ENCODE assay signal across 20 cellular contexts in genomic region chr10:101893510-101894120, GRCh38. TPM values are rescaled to one million over a fixed set of nuclear protein-coding genes. Genes with fewer than 3 reads are reported as not detected.
"Had no signal": no experiment of that assay in that cellular context is flagged by ENCODE, and none has a peak within 500 bp of the region (broad histone marks: within the 10 kb centered on the region; RNA-seq: fewer than 3 reads in every experiment).

No MANE protein-coding gene starts in this region.

- H3K4me3 Mint-ChIP-seq: activated CD4-positive, alpha-beta memory T cell treated with anti-CD3 and anti-CD28 coated beads for 36 hours; activated CD4-positive, alpha-beta T cell treated with anti-CD3 and anti-CD28 coated beads for 36 hours; activated T-cell treated with anti-CD3 and anti-CD28 coated beads, Interleukin-2, amount 50 U/mL, for 24 hours; dendritic cell treated with granulocyte-macrophage colony-stimulating factor and Interleukin-4, amounts not matched to agents 40 ng/mL and 50 ng/mL, for 4 days; neural crest cell; type B pancreatic cell had no signal

- ATAC-seq: activated CD4-positive, alpha-beta T cell treated with anti-CD3 and anti-CD28 coated beads for 36 hours; sciatic nerve had no signal

- H3K4me3 ChIP-seq: adrenal gland, esophagus squamous epithelium, psoas muscle, smooth muscle cell, testis had no signal

- H3K27me3 Mint-ChIP-seq: activated CD4-positive, alpha-beta memory T cell treated with anti-CD3 and anti-CD28 coated beads for 36 hours; activated CD4-positive, alpha-beta T cell treated with anti-CD3 and anti-CD28 coated beads for 36 hours; activated T-cell treated with anti-CD3 and anti-CD28 coated beads, Interleukin-2, amount 50 U/mL, for 24 hours; dendritic cell treated with granulocyte-macrophage colony-stimulating factor and Interleukin-4, amounts not matched to agents 40 ng/mL and 50 ng/mL, for 4 days; type B pancreatic cell had no signal

- H3K4me1 ChIP-seq: testis had no signal

- H3K27ac Mint-ChIP-seq: activated CD4-positive, alpha-beta memory T cell treated with anti-CD3 and anti-CD28 coated beads for 36 hours; activated CD4-positive, alpha-beta T cell treated with anti-CD3 and anti-CD28 coated beads for 36 hours; activated T-cell treated with anti-CD3 and anti-CD28 coated beads, Interleukin-2, amount 50 U/mL, for 24 hours; dendritic cell treated with granulocyte-macrophage colony-stimulating factor and Interleukin-4, amounts not matched to agents 40 ng/mL and 50 ng/mL, for 4 days; type B pancreatic cell had no signal

- H3K9me3 ChIP-seq: adrenal gland, esophagus squamous epithelium, psoas muscle, testis had no signal

- H3K9me3 Mint-ChIP-seq: activated CD4-positive, alpha-beta memory T cell treated with anti-CD3 and anti-CD28 coated beads for 36 hours; activated T-cell treated with anti-CD3 and anti-CD28 coated beads, Interleukin-2, amount 50 U/mL, for 24 hours; dendritic cell treated with granulocyte-macrophage colony-stimulating factor and Interleukin-4, amounts not matched to agents 40 ng/mL and 50 ng/mL, for 4 days; neural crest cell; type B pancreatic cell had no signal

- H3K36me3 Mint-ChIP-seq: activated CD4-positive, alpha-beta memory T cell treated with anti-CD3 and anti-CD28 coated beads for 36 hours; type B pancreatic cell had no signal

- DNase-seq: activated CD4-positive, alpha-beta memory T cell treated with anti-CD3 and anti-CD28 coated beads for 36 hours; activated CD4-positive, alpha-beta T cell treated with anti-CD3 and anti-CD28 coated beads for 36 hours; activated naive CD4-positive, alpha-beta T cell treated with anti-CD3 and anti-CD28 coated beads, Interleukin-2, amount 50 U/mL, for 16 hours; activated T-cell treated with anti-CD3 and anti-CD28 coated beads, Interleukin-2, amount 50 U/mL, for 24 hours; adrenal gland; effector CD8-positive, alpha-beta T cell; esophagus squamous epithelium; hippocampal formation; islet precursor cell; mammary epithelial cell; psoas muscle; stimulated activated CD4-positive, alpha-beta T cell treated with anti-CD3 and anti-CD28 coated beads, Interleukin-4, amount 100 ng/mL, for 1 hour; SW 1271; testis had no signal

- H3K4me2 ChIP-seq: smooth muscle cell had no signal

- H3K36me3 ChIP-seq: adrenal gland had no signal

- H3K27ac ChIP-seq: adrenal gland, esophagus squamous epithelium, psoas muscle, testis had no signal

- H3K27me3 ChIP-seq: adrenal gland, esophagus squamous epithelium, testis had no signal

- FAIRE-seq: bronchial epithelial cell had no signal

RNA-seq across cellular contexts. Expression of gene KCNIP2, which starts 50.0 kb away (rescaled TPM):
- total RNA-seq: bronchial epithelial cell had no signal
